In genomic region chr18:46104128-46104911, GRCh38 we compare ENCODE assay signal across 8 cellular contexts. TPM values are rescaled to one million over a fixed set of nuclear protein-coding genes. Genes with fewer than 3 reads are reported as not detected.
DNase-seq lines count a peak whose midpoint lies in the region; ATAC-seq and TF ChIP-seq lines count a peak whose summit lies in the region.

TSS of gene HAUS1 (plus strand) at chr18:46104385. CDS start at chr18:46104412, 27 bp downstream.

- peak within 1 kb of the TSS; percentile 90 for H3K27ac Mint-ChIP-seq in activated naive CD4-positive, alpha-beta T cell treated with anti-CD3 and anti-CD28 coated beads for 36 hours

- H3K36me3 Mint-ChIP-seq in activated naive CD4-positive, alpha-beta T cell treated with anti-CD3 and anti-CD28 coated beads for 36 hours (ENCODE audit: low read depth), result peaks cover 17% of the 10 kb centered on the region

- CTCF ChIA-PET in HCT116 (lab: Charles Lee), result interaction anchor here (0.8 kb wide), 1 partner anchor 554 kb away, joined by 3 read pairs; no protein-coding TSS in a partner anchor
- CTCF ChIA-PET in activated naive CD4-positive, alpha-beta T cell treated with anti-CD3 and anti-CD28 coated beads for 36 hours (lab: Charles Lee), result interaction anchor here (0.6 to 0.8 kb wide), 3 partner anchors 69 to 384 kb away, joined by 3 to 7 read pairs (median 4); a partner anchor contains a TSS

- H3K36me3 ChIP-seq in HCT116 (ENCODE audit: control insufficient read depth in 1 of 2, insufficient read depth in 2 of 2, low read length in 2 of 2), result peaks cover 2 to 7% of the 10 kb centered on the region in 2 experiments
- H3K36me3 ChIP-seq in neuron (ENCODE audit: insufficient read depth, low read length), result peaks cover 19% of the 10 kb centered on the region

- H3K4me1 ChIP-seq in HCT116 (ENCODE audit: control insufficient read depth in 1 of 2, insufficient read depth in 2 of 2, low read length in 2 of 2), result peaks cover 3 to 13% of the 10 kb centered on the region in 2 experiments; a peak in 2 of 4 replicates
- peaks cover 5% of the 10 kb centered on the region for H3K4me1 ChIP-seq in neuron (ENCODE audit: insufficient read depth, low read length)

- H3K9me2 ChIP-seq in HCT116 (ENCODE audit: insufficient read depth), result no peaks in the 10 kb centered on the region

- peaks cover 36% of the 10 kb centered on the region for H3K4me1 Mint-ChIP-seq in activated naive CD4-positive, alpha-beta T cell treated with anti-CD3 and anti-CD28 coated beads for 36 hours (ENCODE audit: low read depth)

- TSS peak; percentile 67 for BruUV-seq in HCT116 (replicated peaks; lab: Mats Ljungman, UMichigan)

- H3K9ac ChIP-seq in HCT116 (ENCODE audit: low read length), result peak within 1 kb of the TSS; percentile 86

- no peaks in the 10 kb centered on the region for H3K9me3 ChIP-seq in HCT116 (ENCODE audit: control insufficient read depth in 1 of 2, insufficient read depth in 1 of 2, low read depth in 1 of 2, low read length in 2 of 2)
- H3K9me3 ChIP-seq in neuron (ENCODE audit: low read length), result no peaks in the 10 kb centered on the region

- RAD21 ChIA-PET in HCT116 (lab: Charles Lee; ENCODE audit: low non-redundant PET in 1 of 2, low total read pairs in 2 of 2, uncharacterized antibody in 2 of 2, unreplicated experiment in 2 of 2), result no interaction called here

- H3K27ac ChIP-seq in HCT116 (ENCODE audit: low read depth, low read length), result peak within 1 kb of the TSS; percentile 79

- peak within 1 kb of the TSS; percentile 85 to 89 for H3K4me3 ChIP-seq in HCT116 (replicated peaks in 1 of 2; ENCODE audit: low read depth in 1 of 2, low read length in 2 of 2)
- H3K4me3 ChIP-seq in neuron (ENCODE audit: low read length), result peak within 1 kb of the TSS; percentile 89

- no peaks in the 10 kb centered on the region for H3K27me3 Mint-ChIP-seq in activated naive CD4-positive, alpha-beta T cell treated with anti-CD3 and anti-CD28 coated beads for 36 hours (ENCODE audit: low read depth)

- peaks cover 20% of the 10 kb centered on the region for H3K79me2 ChIP-seq in HCT116 (ENCODE audit: insufficient read depth, low read length)

- H4K20me1 ChIP-seq in HCT116 (ENCODE audit: insufficient read depth), result no peaks in the 10 kb centered on the region

- intact Hi-C loops in HCT116 (cut with micrococcal nuclease), result no loop called here
- intact Hi-C loops in activated naive CD4-positive, alpha-beta T cell treated with anti-CD3 and anti-CD28 coated beads for 36 hours (cut with micrococcal nuclease), result loop anchor here (2.0 kb wide), 2 partner anchors 70 to 146 kb away; a partner anchor contains a TSS

- DNase-seq in GDM1 (lab: John Stamatoyannopoulos, UW) (peak; percentile 78), HCT116 (ENCODE audit: low read depth, low spot score) (peak; percentile 75), MV-4-11 (lab: John Stamatoyannopoulos, UW) (peak; percentile 76), SK-N-DZ (ENCODE audit: low spot score) (peak; percentile 91), foreskin melanocyte (peak; percentile 73), stromal cell of bone marrow (ENCODE audit: low read depth) (peak; percentile 71)
- DNase-seq in activated naive CD4-positive, alpha-beta T cell treated with anti-CD3 and anti-CD28 coated beads for 36 hours, result peak; percentile 89

- TF ChIP-seq POLR2A in HCT116 (IDR thresholded peaks at IDR 0.05; ENCODE audit: borderline replicate concordance, extremely low read depth, insufficient read depth, insufficient read length), result peak; percentile 66

- no peak for TF ChIP-seq CTCF in HCT116 (IDR thresholded peaks at IDR 0.05 in 2 of 3, conservative IDR thresholded peaks at IDR 0.05 in 1 of 3; ENCODE audit: borderline replicate concordance in 1 of 3, insufficient read depth in 1 of 3, low read depth in 2 of 3, low read length in 2 of 3)

- peak within 1 kb of the TSS; percentile 97 for H3K4me3 Mint-ChIP-seq in activated naive CD4-positive, alpha-beta T cell treated with anti-CD3 and anti-CD28 coated beads for 36 hours

- H3K9me3 Mint-ChIP-seq in activated naive CD4-positive, alpha-beta T cell treated with anti-CD3 and anti-CD28 coated beads for 36 hours, result no peaks in the 10 kb centered on the region

- ATAC-seq in HCT116, result peak; percentile 99

- peak within 1 kb of the TSS; percentile 32 for H2AFZ ChIP-seq in HCT116 (ENCODE audit: low read depth, low read length, poor library complexity, severe bottlenecking)
- H2AFZ ChIP-seq in neuron (ENCODE audit: low read depth, low read length), result peak within 1 kb of the TSS; percentile 88

- TF ChIP-seq RAD21 in HCT116 (IDR thresholded peaks at IDR 0.05; ENCODE audit: low read depth), result no peak

- POLR2A ChIA-PET in HCT116 (lab: Charles Lee), result no interaction called here

- H3K27me3 ChIP-seq in HCT116 (ENCODE audit: insufficient read depth, low read length) (no peaks in the 10 kb centered on the region), neuron (ENCODE audit: insufficient read depth, low read length) (no peaks in the 10 kb centered on the region)

- peak within 1 kb of the TSS; percentile 67 for H3K4me2 ChIP-seq in HCT116 (ENCODE audit: low read length)

TF ChIP-seq in HCT116, 20 proteins besides CTCF, POLR2A, EP300 and RAD21 (continues in another document):
- TF ChIP-seq REST (IDR thresholded peaks at IDR 0.05; ENCODE audit: low read depth) (no peak), SP1 (IDR thresholded peaks at IDR 0.05; ENCODE audit: low read depth) (peak; percentile 64), ATF3 (IDR thresholded peaks at IDR 0.05) (no peak), JUND (IDR thresholded peaks at IDR 0.05) (no peak), EGR1 (IDR thresholded peaks at IDR 0.05; ENCODE audit: low read depth) (no peak), SRF (IDR thresholded peaks at IDR 0.05; ENCODE audit: low read depth) (no peak), ELF1 (IDR thresholded peaks at IDR 0.05; ENCODE audit: borderline replicate concordance, low read depth) (0 out of 2 replicates have a peak, but pooled peaks have one; percentile 20), MAX (IDR thresholded peaks at IDR 0.05) (peak; percentile 67), TCF7L2 (IDR thresholded peaks at IDR 0.05; ENCODE audit: borderline replicate concordance, extremely low read depth, insufficient read depth, insufficient read length) (no peak), ZBTB33 (IDR thresholded peaks at IDR 0.05; ENCODE audit: extremely low read depth, insufficient replicate concordance, low read length) (no peak), SIN3A (IDR thresholded peaks at IDR 0.05; ENCODE audit: low read depth) (peak; percentile 21; the same call in 1 of the 2 replicates), YY1 (IDR thresholded peaks at IDR 0.05; ENCODE audit: extremely low read depth, insufficient replicate concordance, low read depth, low read length) (peak; percentile 62), EZH2phosphoT487 (IDR thresholded peaks at IDR 0.05; ENCODE audit: borderline replicate concordance) (no peak), CBX3 (IDR thresholded peaks at IDR 0.05; ENCODE audit: low read depth) (no peak; the same call in 1 of the 2 replicates), CEBPB (IDR thresholded peaks at IDR 0.05; ENCODE audit: low read depth) (no peak)

RNA-seq across cellular contexts. Expression of gene HAUS1, which starts in this region (rescaled TPM):
- 46.2 TPM for total RNA-seq in HCT116 (2021; ENCODE audit: unreplicated experiment)
- 23.8 and 39.9 TPM in 2 replicates for polyA plus RNA-seq in HCT116 (2012)
- polyA plus RNA-seq in SK-N-DZ (2014; cell fraction: cytosol; rRNA removed), result 100 and 105 TPM in 2 replicates
- polyA plus RNA-seq in SK-N-DZ (2014; cell fraction: nucleus; rRNA removed), result 67.4 and 82.3 TPM in 2 replicates
- 10 to 100 TPM; 59.4 to 60.9 TPM for total RNA-seq in activated naive CD4-positive, alpha-beta T cell treated with anti-CD3 and anti-CD28 coated beads for 36 hours

Comparison
In these comparisons a context has a peak if more than half of its experiments do, and no peak if none do; other contexts are left out.
1. Peak in every context shown above with its lines: DNase-seq, ATAC-seq, H3K4me3 ChIP-seq and H3K27ac ChIP-seq.